Comparison of ENCODE assay signal across 21 cellular contexts in the genomic region with DNA sequence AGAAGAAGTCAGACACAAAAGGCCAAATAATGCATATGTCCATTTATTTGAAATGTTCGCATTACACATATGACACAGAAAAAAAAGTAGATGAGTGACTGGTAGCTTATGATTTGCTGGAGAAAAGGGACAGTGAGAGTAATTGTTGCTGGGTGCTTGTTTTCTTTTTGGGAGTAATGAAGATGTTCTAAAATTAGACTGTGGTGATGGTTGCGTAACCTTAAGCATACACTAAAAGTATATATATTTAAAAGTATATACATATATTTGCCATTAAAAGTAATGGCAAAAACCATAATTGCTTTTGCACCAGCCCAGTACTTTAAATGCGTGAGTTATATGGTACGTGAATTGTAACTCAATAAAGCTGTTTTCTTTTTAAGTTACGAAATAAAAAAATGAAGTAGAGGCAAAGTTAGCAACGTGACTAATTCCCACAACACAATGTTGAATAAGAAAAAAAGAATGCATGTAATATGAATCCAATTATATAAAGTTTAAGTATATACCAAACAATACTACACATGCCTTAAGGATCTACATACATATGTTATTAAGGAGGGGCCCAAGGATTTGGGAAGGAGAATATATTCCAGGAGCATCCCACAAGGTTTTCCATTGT.
DNase-seq lines count a peak whose midpoint lies in the region; ATAC-seq and TF ChIP-seq lines count a peak whose summit lies in the region.
"Had no signal": no experiment of that assay in that cellular context is flagged by ENCODE, and none has a peak within 500 bp of the region (broad histone marks: within the 10 kb centered on the region; RNA-seq: fewer than 3 reads in every experiment).

No MANE protein-coding gene starts in this region.

- H3K4me2 ChIP-seq in IMR-90 (ENCODE audit: low read depth, low read length) (no peak overlapping the region), mesenchymal stem cell (ENCODE audit: low read length, poor library complexity, severe bottlenecking) (no peak overlapping the region)

- no peaks in the 10 kb centered on the region for H3K36me3 ChIP-seq in IMR-90 (ENCODE audit: control insufficient read depth, insufficient read depth, low read length)
- no peaks in the 10 kb centered on the region for H3K36me3 ChIP-seq in mesenchymal stem cell (ENCODE audit: control insufficient read depth in 1 of 2, insufficient read depth in 2 of 2, low read depth in 1 of 2, low read length in 2 of 2)
- H3K36me3 ChIP-seq in body of pancreas (replicated peaks in 1 of 2; ENCODE audit: insufficient read depth in 1 of 2, low read depth in 2 of 2): no peaks in the 10 kb centered on the region
- H3K36me3 ChIP-seq: BLaER1 treated with 17β-estradiol and CSF1 and Interleukin-3, amounts not matched to agents 10 nM and 100 nM; SJSA1 had no signal

- peaks cover 8% of the 10 kb centered on the region for H3K4me1 ChIP-seq in IMR-90 (ENCODE audit: control insufficient read depth, insufficient read depth, low read length)
- H3K4me1 ChIP-seq in mesenchymal stem cell (ENCODE audit: control insufficient read depth, insufficient read depth, low read depth, low read length): no peaks in the 10 kb centered on the region
- no peaks in the 10 kb centered on the region for H3K4me1 ChIP-seq in body of pancreas
- H3K4me1 ChIP-seq: SJSA1 had no signal

- H2BK120ac ChIP-seq in IMR-90 (ENCODE audit: low read depth, low read length): peak overlapping the region; percentile 45; the same call in 1 of the 2 replicates
- no peak overlapping the region for H2BK120ac ChIP-seq in mesenchymal stem cell (ENCODE audit: low read depth, low read length)

- H2BK5ac ChIP-seq in IMR-90 (ENCODE audit: low read depth, low read length, poor library complexity, severe bottlenecking) (peak overlapping the region; percentile 43), mesenchymal stem cell (ENCODE audit: low read depth, low read length, poor library complexity, severe bottlenecking) (no peak overlapping the region)

- H2AK5ac ChIP-seq in IMR-90 (ENCODE audit: low read depth, low read length) (no peak overlapping the region), mesenchymal stem cell (ENCODE audit: low read length, severe bottlenecking) (no peak overlapping the region)

- intact Hi-C loops in IMR-90 (cut with micrococcal nuclease): no loop called here
- intact Hi-C loops in body of pancreas (cut with DNase I): no loop called here

- no peak overlapping the region for H2BK15ac ChIP-seq in IMR-90 (ENCODE audit: low read depth, low read length)
- no peak overlapping the region for H2BK15ac ChIP-seq in mesenchymal stem cell (ENCODE audit: low read depth, poor library complexity, severe bottlenecking)

- H2BK20ac ChIP-seq in IMR-90 (ENCODE audit: low read depth, low read length): no peak overlapping the region

- POLR2A ChIA-PET in IMR-90 (lab: Charles Lee; ENCODE audit: unreplicated experiment): no interaction called here

- H3K9me3 ChIP-seq in IMR-90 (ENCODE audit: control insufficient read depth, insufficient read depth, low read length) (peaks cover 3% of the 10 kb centered on the region; the same call in 1 of the 2 replicates), mesenchymal stem cell (ENCODE audit: control insufficient read depth, low read length) (no peaks in the 10 kb centered on the region), body of pancreas (no peaks in the 10 kb centered on the region)

- dilution Hi-C loops in IMR-90 (cut with HindIII; ENCODE audit: low sequenced_read_pairs, unreplicated experiment): no loop called here

- no peak for TF ChIP-seq RAD21 in IMR-90 (IDR thresholded peaks at IDR 0.05; ENCODE audit: low read length)

- H3K4ac ChIP-seq in IMR-90 (ENCODE audit: low read depth, low read length) (no peak overlapping the region), mesenchymal stem cell (ENCODE audit: low read depth in 1 of 2, low read length in 2 of 2) (no peak overlapping the region)

- H3K18ac ChIP-seq in IMR-90 (ENCODE audit: low read depth, low read length) (no peak overlapping the region; the same call in none of the 2 replicates), mesenchymal stem cell (ENCODE audit: low read depth in 1 of 2, low read length in 2 of 2) (no peak overlapping the region)

- H2BK12ac ChIP-seq in mesenchymal stem cell (ENCODE audit: low read length in 2 of 2): no peak overlapping the region

- TF ChIP-seq CTCF in IMR-90 (conservative IDR thresholded peaks at IDR 0.05; ENCODE audit: low read depth, low read length) (no peak), body of pancreas (IDR thresholded peaks at IDR 0.05) (no peak)

- no peak overlapping the region for H2AFZ ChIP-seq in IMR-90 (replicated peaks; ENCODE audit: low read length, poor library complexity)
- no peak overlapping the region for H2AFZ ChIP-seq in mesenchymal stem cell (ENCODE audit: low read depth, low read length)

- no peak overlapping the region for H3K56ac ChIP-seq in IMR-90 (ENCODE audit: extremely low read depth, insufficient read depth, low read length)

- H3K79me1 ChIP-seq in IMR-90 (ENCODE audit: low read depth in 1 of 2, low read length in 2 of 2): no peaks in the 10 kb centered on the region
- no peaks in the 10 kb centered on the region for H3K79me1 ChIP-seq in mesenchymal stem cell (replicated peaks; ENCODE audit: low read length, poor library complexity, severe bottlenecking)

- no peak overlapping the region for H3K9ac ChIP-seq in IMR-90 (ENCODE audit: low read depth, low read length)
- no peak overlapping the region for H3K9ac ChIP-seq in mesenchymal stem cell (ENCODE audit: low read length)
- H3K9ac ChIP-seq: BLaER1 treated with 17β-estradiol and CSF1 and Interleukin-3, amounts not matched to agents 10 nM and 100 nM had no signal

- H4K5ac ChIP-seq in IMR-90 (ENCODE audit: low read depth, low read length): no peak overlapping the region

- H4K20me1 ChIP-seq in IMR-90 (ENCODE audit: insufficient read depth, low read length): no peaks in the 10 kb centered on the region
- H4K20me1 ChIP-seq: BLaER1 treated with 17β-estradiol and CSF1 and Interleukin-3, amounts not matched to agents 10 nM and 100 nM had no signal

- no peak for TF ChIP-seq POLR2A in IMR-90 (IDR thresholded peaks at IDR 0.05; ENCODE audit: low read depth, low read length)
- no peak for TF ChIP-seq POLR2A in body of pancreas (IDR thresholded peaks at IDR 0.05)

- ATAC-seq in IMR-90 (ENCODE audit: low read depth) (no peak), HG02763 (IDR thresholded peaks at IDR 0.05; ENCODE audit: unreplicated experiment) (no peak), body of pancreas (no peak)
- ATAC-seq: Panc1 had no signal

- BruUV-seq in IMR-90 (replicated peaks; lab: Mats Ljungman, UMichigan): no TSS peak

- no peak overlapping the region for H4K8ac ChIP-seq in IMR-90 (ENCODE audit: low read depth in 2 of 2, low read length in 2 of 2)
- no peak overlapping the region for H4K8ac ChIP-seq in mesenchymal stem cell (ENCODE audit: low read length)

- H3K23ac ChIP-seq in IMR-90 (ENCODE audit: low read depth, low read length) (no peak overlapping the region), mesenchymal stem cell (ENCODE audit: low read length in 2 of 2) (no peak overlapping the region)

- CTCF ChIA-PET in IMR-90 (lab: Yijun Ruan, JAX): interaction anchor here (0.6 kb wide), 1 partner anchor 55 kb away, joined by 3 read pairs; no protein-coding TSS in a partner anchor

- peaks cover 11% of the 10 kb centered on the region; the same call in 1 of the 2 replicates for H3K9me1 ChIP-seq in IMR-90 (ENCODE audit: insufficient read depth, low read length)

- in situ Hi-C loops in IMR-90 (cut with MboI; ENCODE audit: low sequenced_read_pairs): no loop called here

- no peak overlapping the region for H3K14ac ChIP-seq in IMR-90 (replicated peaks; ENCODE audit: low read depth, low read length)
- no peak overlapping the region for H3K14ac ChIP-seq in mesenchymal stem cell (ENCODE audit: low read length in 2 of 2)

- no peak overlapping the region for H2AK9ac ChIP-seq in IMR-90 (replicated peaks; ENCODE audit: low read depth, low read length, poor library complexity)

- H4K91ac ChIP-seq in IMR-90 (ENCODE audit: insufficient read depth, low read depth, low read length) (no peak overlapping the region), mesenchymal stem cell (ENCODE audit: low read length) (no peak overlapping the region)

- no peaks in the 10 kb centered on the region for H3K27me3 ChIP-seq in IMR-90 (ENCODE audit: control insufficient read depth, insufficient read depth, low read length)
- H3K27me3 ChIP-seq in mesenchymal stem cell (ENCODE audit: control insufficient read depth in 1 of 2, insufficient read depth in 1 of 2, low read length in 2 of 2): no peaks in the 10 kb centered on the region
- H3K27me3 ChIP-seq in body of pancreas: no peaks in the 10 kb centered on the region
- H3K27me3 ChIP-seq: BLaER1 treated with 17β-estradiol and CSF1 and Interleukin-3, amounts not matched to agents 10 nM and 100 nM; SJSA1 had no signal

- H3K4me3 ChIP-seq in IMR-90 (ENCODE audit: insufficient read depth, low read depth, low read length) (no peak overlapping the region), mesenchymal stem cell (ENCODE audit: insufficient read depth in 1 of 2, low read depth in 1 of 2, low read length in 2 of 2) (no peak overlapping the region), body of pancreas (no peak overlapping the region)
- H3K4me3 ChIP-seq: BLaER1 treated with 17β-estradiol and CSF1 and Interleukin-3, amounts not matched to agents 10 nM and 100 nM; SJSA1 had no signal

- DNase-seq in IMR-90: peak; percentile 13
- DNase-seq in MV-4-11 (lab: John Stamatoyannopoulos, UW): peak; percentile 59
- peak; percentile 21 for DNase-seq in amniotic epithelial cell (ENCODE audit: low read depth)
- peak; percentile 17 for DNase-seq in mesenchymal stem cell
- DNase-seq in SHP77 treated with DMSO at 0.1 percent for 48 hours (lab: John Stamatoyannopoulos, UW): no peak
- DNase-seq in body of pancreas: no peak
- DNase-seq: ACHN; Calu3; CD4-positive, alpha-beta memory T cell; DMS153; KG1; NCI-H1417; NCI-H1694 treated with DMSO at 0.1 percent for 48 hours; NCI-H2081 treated with DMSO at 0.1 percent for 48 hours; NCI-H2171 treated with DMSO at 0.1 percent for 48 hours; NCI-H446 treated with DMSO at 0.1 percent for 48 hours; NCI-H526 treated with DMSO at 0.1 percent for 48 hours had no signal

- H3K27ac ChIP-seq in IMR-90 (ENCODE audit: insufficient read depth, low read length): no peak overlapping the region; the same call in 1 of the 2 replicates
- H3K27ac ChIP-seq in mesenchymal stem cell (ENCODE audit: low read length, poor library complexity, severe bottlenecking): no peak overlapping the region
- no peak overlapping the region for H3K27ac ChIP-seq in body of pancreas
- H3K27ac ChIP-seq: BLaER1 treated with 17β-estradiol and CSF1 and Interleukin-3, amounts not matched to agents 10 nM and 100 nM; SJSA1 had no signal

- no CpG with 5 or more reads among the region's 6 CpGs for WGBS in IMR-90 (ENCODE audit: extremely low coverage in 2 of 2, insufficient read length in 1 of 2), 2 experiments
- WGBS in mesenchymal stem cell: 95% methylated on average over 4 of the region's 6 CpGs
- 73 to 77% methylated on average over 6 of the region's 6 CpGs for WGBS in body of pancreas, 2 donors

TF ChIP-seq in IMR-90, 13 proteins besides CTCF, POLR2A, EP300 and RAD21 (continues in another document):
- TF ChIP-seq MAZ (IDR thresholded peaks at IDR 0.05; ENCODE audit: borderline replicate concordance, low read depth, low read length): no peak
- TF ChIP-seq CEBPB (IDR thresholded peaks at IDR 0.05; ENCODE audit: low read depth, low read length): peak; percentile 65
- TF ChIP-seq NFE2L2 (IDR thresholded peaks at IDR 0.05; ENCODE audit: low read depth, low read length): no peak
- TF ChIP-seq MAFK (IDR thresholded peaks at IDR 0.05; ENCODE audit: low read depth, low read length): no peak

Comparison
In these comparisons a context has a peak if more than half of its experiments do, and no peak if none do; other contexts are left out.
1. DNase-seq: peak in IMR-90 (single experiment), MV-4-11 (single experiment), amniotic epithelial cell (single experiment) and mesenchymal stem cell (single experiment); none in SHP77 treated with DMSO at 0.1 percent for 48 hours (single experiment) and body of pancreas (0 of 4).